In the genomic region with DNA sequence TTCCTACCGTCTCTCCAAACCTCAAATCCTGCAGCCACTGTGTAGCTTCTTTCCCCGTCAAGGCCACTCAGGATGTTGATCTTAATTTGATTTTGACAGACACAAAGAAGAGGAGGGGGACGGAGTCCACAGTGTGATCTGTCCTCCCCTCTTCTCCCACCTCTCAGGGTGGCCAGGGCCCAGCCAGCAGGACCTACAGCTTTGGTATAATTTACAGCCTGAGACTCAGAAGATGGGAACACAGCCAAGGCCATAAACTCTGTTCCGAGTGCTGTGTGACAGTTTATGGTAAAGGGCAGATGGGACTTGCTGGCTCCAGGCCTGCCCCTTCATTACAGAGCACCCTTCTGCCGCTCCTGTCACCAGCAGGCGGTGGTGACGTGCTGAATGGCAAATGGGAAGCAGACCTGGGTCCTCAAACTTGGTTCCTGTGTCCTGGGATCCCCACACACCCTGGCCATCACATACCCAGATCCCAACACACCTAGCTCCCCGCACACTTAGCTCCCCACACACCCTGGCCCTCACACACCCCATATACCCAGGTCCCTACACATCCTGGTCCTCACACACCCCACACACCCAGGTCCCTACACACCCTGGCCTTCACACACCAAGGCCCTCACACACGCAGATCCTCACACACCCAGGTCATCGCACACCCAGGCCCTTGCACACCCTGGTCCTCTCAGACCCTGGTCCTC, we compare ENCODE assay signal across 1 cellular context.
TF ChIP-seq lines count a peak whose summit lies in the region.

No MANE protein-coding gene starts in this region.

TF ChIP-seq in K562, 482 proteins besides CTCF, POLR2A, EP300 and RAD21 (continued from another document):
- TF ChIP-seq, protein P1, sequence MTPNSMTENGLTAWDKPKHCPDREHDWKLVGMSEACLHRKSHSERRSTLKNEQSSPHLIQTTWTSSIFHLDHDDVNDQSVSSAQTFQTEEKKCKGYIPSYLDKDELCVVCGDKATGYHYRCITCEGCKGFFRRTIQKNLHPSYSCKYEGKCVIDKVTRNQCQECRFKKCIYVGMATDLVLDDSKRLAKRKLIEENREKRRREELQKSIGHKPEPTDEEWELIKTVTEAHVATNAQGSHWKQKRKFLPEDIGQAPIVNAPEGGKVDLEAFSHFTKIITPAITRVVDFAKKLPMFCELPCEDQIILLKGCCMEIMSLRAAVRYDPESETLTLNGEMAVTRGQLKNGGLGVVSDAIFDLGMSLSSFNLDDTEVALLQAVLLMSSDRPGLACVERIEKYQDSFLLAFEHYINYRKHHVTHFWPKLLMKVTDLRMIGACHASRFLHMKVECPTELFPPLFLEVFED (CRISPR knock-in tag; conservative IDR thresholded peaks at IDR 0.05), result peak; percentile 97
- TF ChIP-seq ATF1 (CRISPR knock-in tag; IDR thresholded peaks at IDR 0.05), result no peak
- peak; percentile 83 for TF ChIP-seq ATF1 (tag; IDR thresholded peaks at IDR 0.05)
- TF ChIP-seq TOE1 (IDR thresholded peaks at IDR 0.05; ENCODE audit: borderline replicate concordance), result peak; percentile 56; the same call in 1 of the 2 replicates
- TF ChIP-seq TOE1 (CRISPR knock-in tag; IDR thresholded peaks at IDR 0.05; ENCODE audit: borderline replicate concordance, low read depth), result peak; percentile 76; the same call in 1 of the 2 replicates
- TF ChIP-seq MEIS2 (IDR thresholded peaks at IDR 0.05; ENCODE audit: partially characterized antibody), result peak; percentile 98
- no peak for TF ChIP-seq WHSC1 (IDR thresholded peaks at IDR 0.05; ENCODE audit: low read length)
- TF ChIP-seq ZZZ3 (IDR thresholded peaks at IDR 0.05), result no peak
- peak; percentile 25 for TF ChIP-seq BRD9 (IDR thresholded peaks at IDR 0.05; ENCODE audit: low read depth, partially characterized antibody)
- TF ChIP-seq HMG20B (CRISPR knock-in tag; IDR thresholded peaks at IDR 0.05), result no peak
- no peak for TF ChIP-seq FOXK1 (CRISPR knock-in tag; IDR thresholded peaks at IDR 0.05; ENCODE audit: borderline replicate concordance)
- no peak for TF ChIP-seq TEAD4 (IDR thresholded peaks at IDR 0.05; ENCODE audit: low read length)
- 0 out of 2 replicates have a peak, but pooled peaks have one; percentile 39 for TF ChIP-seq TEAD4 (CRISPR knock-in tag; IDR thresholded peaks at IDR 0.05; ENCODE audit: borderline replicate concordance)
- 0 out of 2 replicates have a peak, but pooled peaks have one; percentile 4 for TF ChIP-seq ZNF449 (CRISPR knock-in tag; IDR thresholded peaks at IDR 0.05)
- TF ChIP-seq ZNF639 (CRISPR knock-in tag; conservative IDR thresholded peaks at IDR 0.05 in 1 of 2, IDR thresholded peaks at IDR 0.05 in 1 of 2), result peak in 1 of 2 experiments; percentile 61; a peak in 2 of 4 replicates
- no peak for TF ChIP-seq ZNF717 (CRISPR knock-in tag; IDR thresholded peaks at IDR 0.05)
- TF ChIP-seq, protein P2, sequence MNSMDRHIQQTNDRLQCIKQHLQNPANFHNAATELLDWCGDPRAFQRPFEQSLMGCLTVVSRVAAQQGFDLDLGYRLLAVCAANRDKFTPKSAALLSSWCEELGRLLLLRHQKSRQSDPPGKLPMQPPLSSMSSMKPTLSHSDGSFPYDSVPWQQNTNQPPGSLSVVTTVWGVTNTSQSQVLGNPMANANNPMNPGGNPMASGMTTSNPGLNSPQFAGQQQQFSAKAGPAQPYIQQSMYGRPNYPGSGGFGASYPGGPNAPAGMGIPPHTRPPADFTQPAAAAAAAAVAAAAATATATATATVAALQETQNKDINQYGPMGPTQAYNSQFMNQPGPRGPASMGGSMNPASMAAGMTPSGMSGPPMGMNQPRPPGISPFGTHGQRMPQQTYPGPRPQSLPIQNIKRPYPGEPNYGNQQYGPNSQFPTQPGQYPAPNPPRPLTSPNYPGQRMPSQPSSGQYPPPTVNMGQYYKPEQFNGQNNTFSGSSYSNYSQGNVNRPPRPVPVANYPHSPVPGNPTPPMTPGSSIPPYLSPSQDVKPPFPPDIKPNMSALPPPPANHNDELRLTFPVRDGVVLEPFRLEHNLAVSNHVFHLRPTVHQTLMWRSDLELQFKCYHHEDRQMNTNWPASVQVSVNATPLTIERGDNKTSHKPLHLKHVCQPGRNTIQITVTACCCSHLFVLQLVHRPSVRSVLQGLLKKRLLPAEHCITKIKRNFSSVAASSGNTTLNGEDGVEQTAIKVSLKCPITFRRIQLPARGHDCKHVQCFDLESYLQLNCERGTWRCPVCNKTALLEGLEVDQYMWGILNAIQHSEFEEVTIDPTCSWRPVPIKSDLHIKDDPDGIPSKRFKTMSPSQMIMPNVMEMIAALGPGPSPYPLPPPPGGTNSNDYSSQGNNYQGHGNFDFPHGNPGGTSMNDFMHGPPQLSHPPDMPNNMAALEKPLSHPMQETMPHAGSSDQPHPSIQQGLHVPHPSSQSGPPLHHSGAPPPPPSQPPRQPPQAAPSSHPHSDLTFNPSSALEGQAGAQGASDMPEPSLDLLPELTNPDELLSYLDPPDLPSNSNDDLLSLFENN (IDR thresholded peaks at IDR 0.05; ENCODE audit: low read depth in 2 of 2, low read length in 2 of 2), result 0 out of 4 replicates have a peak, but pooled peaks of 1 of the 2 experiments have one; percentile 39
- no peak for TF ChIP-seq PTBP1 (IDR thresholded peaks at IDR 0.05; ENCODE audit: low read depth, low read length)
- no peak for TF ChIP-seq TSC22D4 (tag; IDR thresholded peaks at IDR 0.05)
- 0 out of 2 replicates have a peak, but pooled peaks have one; percentile 43 for TF ChIP-seq CAMTA2 (CRISPR knock-in tag; conservative IDR thresholded peaks at IDR 0.05)
- 0 out of 2 replicates have a peak, but pooled peaks have one; percentile 40 for TF ChIP-seq ARID3B (CRISPR knock-in tag; IDR thresholded peaks at IDR 0.05; ENCODE audit: borderline replicate concordance)
- TF ChIP-seq HNRNPH1 (optimal IDR thresholded peaks at IDR 0.05; ENCODE audit: low read depth, low read length), result no peak
- peak; percentile 67; the same call in 1 of the 2 replicates for TF ChIP-seq TFAP4 (CRISPR knock-in tag; IDR thresholded peaks at IDR 0.05; ENCODE audit: borderline replicate concordance)
- peak; percentile 69; the same call in 1 of the 2 replicates for TF ChIP-seq ZNF76 (CRISPR knock-in tag; IDR thresholded peaks at IDR 0.05; ENCODE audit: borderline replicate concordance)
TF ChIP-seq in K562: peak in this region for 144.
